ENCODE assay signal across 11 cellular contexts in the genomic region with DNA sequence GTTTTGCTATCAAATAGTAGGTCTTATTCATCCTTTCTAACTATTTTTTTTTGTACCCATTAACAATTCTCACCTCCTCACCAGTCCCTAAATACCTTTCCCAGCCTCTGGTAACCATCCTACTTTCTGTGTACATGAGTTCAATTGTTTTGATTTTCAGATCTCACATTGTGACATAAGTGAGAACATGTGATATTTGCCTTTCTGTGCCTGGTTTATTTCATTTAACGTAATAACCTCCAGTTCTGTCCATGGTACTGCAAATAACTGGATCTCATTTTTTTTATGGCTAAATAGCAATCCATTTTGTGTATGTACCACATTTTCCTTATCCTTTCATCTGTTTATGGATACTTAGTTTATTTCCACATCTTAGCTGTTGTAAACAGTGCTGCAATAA.
"Had no signal": no experiment of that assay in that cellular context is flagged by ENCODE, and none has a peak within 500 bp of the region (broad histone marks: within the 10 kb centered on the region; RNA-seq: fewer than 3 reads in every experiment).

No MANE protein-coding gene starts in this region.

- H3K4me3 Mint-ChIP-seq: H9, HFFc6 had no signal

- H3K4me2 ChIP-seq: KMS-11 had no signal

- H2AFZ ChIP-seq: GM23248 had no signal

- DNase-seq: GM23248, H9, HCEC 1CT, HFFc6, IMR-90, Karpas-422, KBM-7 had no signal

- H3K27ac ChIP-seq: GM23248, HL-60, KMS-11 had no signal

- H3K4me3 ChIP-seq: GM23248 had no signal

- H3K27ac Mint-ChIP-seq: H9, HFFc6 had no signal

- FAIRE-seq: H1, H54 had no signal

- H3K9ac ChIP-seq: GM23248, KMS-11 had no signal
